ENCODE assay signal across 18 cellular contexts in genomic region chrX:133741303-133741702, GRCh38.
DNase-seq lines count a peak whose midpoint lies in the region; ATAC-seq and TF ChIP-seq lines count a peak whose summit lies in the region.
"Had no signal": no experiment of that assay in that cellular context is flagged by ENCODE, and none has a peak within 500 bp of the region (broad histone marks: within the 10 kb centered on the region; RNA-seq: fewer than 3 reads in every experiment).

No MANE protein-coding gene starts in this region.

- no peaks in the 10 kb centered on the region for H3K4me1 ChIP-seq in IMR-90 (ENCODE audit: control insufficient read depth, insufficient read depth, low read length)
- H3K4me1 ChIP-seq in foreskin keratinocyte, result peaks cover 8% of the 10 kb centered on the region
- H3K4me1 ChIP-seq: Peyer's patch, SJSA1 had no signal

- no peak for TF ChIP-seq RAD21 in IMR-90 (IDR thresholded peaks at IDR 0.05; ENCODE audit: low read length)

- no peak overlapping the region for H2AFZ ChIP-seq in IMR-90 (replicated peaks; ENCODE audit: low read length, poor library complexity)

- CTCF ChIA-PET in IMR-90 (lab: Yijun Ruan, JAX), result no interaction called here

- POLR2A ChIA-PET in IMR-90 (lab: Charles Lee; ENCODE audit: unreplicated experiment), result no interaction called here

- H3K14ac ChIP-seq in IMR-90 (replicated peaks; ENCODE audit: low read depth, low read length), result no peak overlapping the region

- no peaks in the 10 kb centered on the region for H3K9me3 ChIP-seq in IMR-90 (ENCODE audit: control insufficient read depth, insufficient read depth, low read length)
- H3K9me3 ChIP-seq: Peyer's patch, SJSA1 had no signal

- ATAC-seq in IMR-90 (ENCODE audit: low read depth) (no peak), foreskin keratinocyte (peak; percentile 26), HG03571 (IDR thresholded peaks at IDR 0.05; ENCODE audit: unreplicated experiment) (no peak), GM21381 (IDR thresholded peaks at IDR 0.05; ENCODE audit: unreplicated experiment) (no peak)

- H3K23ac ChIP-seq in IMR-90 (ENCODE audit: low read depth, low read length), result no peak overlapping the region

- no TSS peak for BruUV-seq in IMR-90 (replicated peaks; lab: Mats Ljungman, UMichigan)

- DNase-seq in AG10803 (ENCODE audit: low read depth) (peak; percentile 10), IMR-90 (peak; percentile 13), astrocyte of the hippocampus (ENCODE audit: low read depth, low spot score) (peak; percentile 42), foreskin keratinocyte (peak in 1 of 2 donors; percentile 0), coronary artery (ENCODE audit: low spot score) (no peak), GDM1 (lab: John Stamatoyannopoulos, UW) (no peak)
- DNase-seq: 8988T, DMS 273 treated with DMSO at 0.1 percent for 48 hours, Kasumi-1, NCI-H1105 treated with DMSO at 0.1 percent for 48 hours, NCI-H1694, NCI-H2081 treated with DMSO at 0.1 percent for 48 hours, NCI-H446 treated with DMSO at 0.1 percent for 48 hours, NCI-H69, Peyer's patch had no signal

- H3K56ac ChIP-seq in IMR-90 (ENCODE audit: extremely low read depth, insufficient read depth, low read length), result no peak overlapping the region

- WGBS in IMR-90 (ENCODE audit: extremely low coverage in 2 of 2, insufficient read length in 1 of 2), 2 experiments, result no CpG with 5 or more reads among the region's 2 CpGs

- H3K4ac ChIP-seq in IMR-90 (ENCODE audit: low read depth, low read length), result no peak overlapping the region

- no peaks in the 10 kb centered on the region for H3K9me1 ChIP-seq in IMR-90 (ENCODE audit: insufficient read depth, low read length)

- no peak overlapping the region for H2BK120ac ChIP-seq in IMR-90 (ENCODE audit: low read depth, low read length)

- H3K18ac ChIP-seq in IMR-90 (ENCODE audit: low read depth, low read length), result no peak overlapping the region

- no peak overlapping the region for H2BK5ac ChIP-seq in IMR-90 (ENCODE audit: low read depth, low read length, poor library complexity, severe bottlenecking)

- H3K4me2 ChIP-seq in IMR-90 (ENCODE audit: low read depth, low read length), result no peak overlapping the region

- peaks cover 3% of the 10 kb centered on the region; the same call in 1 of the 2 replicates for H3K27me3 ChIP-seq in IMR-90 (ENCODE audit: control insufficient read depth, insufficient read depth, low read length)
- no peaks in the 10 kb centered on the region for H3K27me3 ChIP-seq in foreskin keratinocyte
- H3K27me3 ChIP-seq: Peyer's patch, SJSA1 had no signal

- no peak overlapping the region for H2AK5ac ChIP-seq in IMR-90 (ENCODE audit: low read depth, low read length)

- no peak overlapping the region for H4K8ac ChIP-seq in IMR-90 (ENCODE audit: low read depth in 2 of 2, low read length in 2 of 2)

- H4K20me1 ChIP-seq in IMR-90 (ENCODE audit: insufficient read depth, low read length), result no peaks in the 10 kb centered on the region

- no peak overlapping the region for H2BK20ac ChIP-seq in IMR-90 (ENCODE audit: low read depth, low read length)

- TF ChIP-seq CTCF in AG10803 (conservative IDR thresholded peaks at IDR 0.05; ENCODE audit: low read length), result no peak
- TF ChIP-seq CTCF in IMR-90 (conservative IDR thresholded peaks at IDR 0.05; ENCODE audit: low read depth, low read length), result no peak
- TF ChIP-seq CTCF in foreskin keratinocyte (conservative IDR thresholded peaks at IDR 0.05), result no peak
- TF ChIP-seq CTCF in coronary artery (IDR thresholded peaks at IDR 0.05), result no peak

- no peak overlapping the region for H2AK9ac ChIP-seq in IMR-90 (replicated peaks; ENCODE audit: low read depth, low read length, poor library complexity)

- H3K79me1 ChIP-seq in IMR-90 (ENCODE audit: low read depth in 1 of 2, low read length in 2 of 2), result no peaks in the 10 kb centered on the region

- no peak overlapping the region for H4K91ac ChIP-seq in IMR-90 (ENCODE audit: insufficient read depth, low read depth, low read length)

- no peak overlapping the region for H4K5ac ChIP-seq in IMR-90 (ENCODE audit: low read depth, low read length)

- H3K36me3 ChIP-seq in IMR-90 (ENCODE audit: control insufficient read depth, insufficient read depth, low read length), result no peaks in the 10 kb centered on the region
- H3K36me3 ChIP-seq: Peyer's patch, SJSA1 had no signal

- H2BK15ac ChIP-seq in IMR-90 (ENCODE audit: low read depth, low read length), result no peak overlapping the region

- intact Hi-C loops in IMR-90 (cut with micrococcal nuclease), result no loop called here

- TF ChIP-seq POLR2A in IMR-90 (IDR thresholded peaks at IDR 0.05; ENCODE audit: low read depth, low read length), result no peak

- in situ Hi-C loops in IMR-90 (cut with MboI; ENCODE audit: low sequenced_read_pairs), result no loop called here

- H3K9ac ChIP-seq in IMR-90 (ENCODE audit: low read depth, low read length), result no peak overlapping the region

- no peak overlapping the region for H3K27ac ChIP-seq in IMR-90 (ENCODE audit: insufficient read depth, low read length)
- H3K27ac ChIP-seq in foreskin keratinocyte, result no peak overlapping the region
- H3K27ac ChIP-seq in coronary artery, result no peak overlapping the region
- H3K27ac ChIP-seq: Peyer's patch, SJSA1 had no signal

- dilution Hi-C loops in IMR-90 (cut with HindIII; ENCODE audit: low sequenced_read_pairs, unreplicated experiment), result no loop called here

- H3K4me3 ChIP-seq in AG10803 (ENCODE audit: low read length) (no peak overlapping the region), IMR-90 (ENCODE audit: insufficient read depth, low read depth, low read length) (no peak overlapping the region), coronary artery (no peak overlapping the region)
- H3K4me3 ChIP-seq: Peyer's patch, SJSA1 had no signal

TF ChIP-seq in IMR-90, 13 proteins besides CTCF, POLR2A, EP300 and RAD21:
- no peak for TF ChIP-seq MXI1 (IDR thresholded peaks at IDR 0.05; ENCODE audit: borderline replicate concordance, low read depth, low read length)
- TF ChIP-seq BHLHE40 (IDR thresholded peaks at IDR 0.05; ENCODE audit: low read depth, low read length), result no peak
- no peak for TF ChIP-seq CEBPB (IDR thresholded peaks at IDR 0.05; ENCODE audit: low read depth, low read length)
- no peak for TF ChIP-seq CHD1 (IDR thresholded peaks at IDR 0.05; ENCODE audit: low read depth, low read length)
- TF ChIP-seq FOS (IDR thresholded peaks at IDR 0.05; ENCODE audit: low read depth, low read length), result no peak
- TF ChIP-seq RCOR1 (IDR thresholded peaks at IDR 0.05; ENCODE audit: insufficient replicate concordance, low read length), result no peak
- no peak for TF ChIP-seq SMC3 (IDR thresholded peaks at IDR 0.05; ENCODE audit: low read depth, low read length)
- TF ChIP-seq MAFK (IDR thresholded peaks at IDR 0.05; ENCODE audit: low read depth, low read length), result no peak
- no peak for TF ChIP-seq NFE2L2 (IDR thresholded peaks at IDR 0.05; ENCODE audit: low read depth, low read length)
- no peak for TF ChIP-seq USF2 (IDR thresholded peaks at IDR 0.05; ENCODE audit: low read depth, low read length)
- TF ChIP-seq ELK1 (IDR thresholded peaks at IDR 0.05; ENCODE audit: borderline replicate concordance, low read depth, low read length), result no peak
- no peak for TF ChIP-seq MAZ (IDR thresholded peaks at IDR 0.05; ENCODE audit: borderline replicate concordance, low read depth, low read length)
- TF ChIP-seq RFX5 (IDR thresholded peaks at IDR 0.05; ENCODE audit: low read depth, low read length), result no peak

Comparison
In these comparisons a context has a peak if more than half of its experiments do, and no peak if none do; other contexts are left out.
1. DNase-seq: peak in AG10803 (single experiment), IMR-90 (single experiment) and astrocyte of the hippocampus (single experiment); none in coronary artery (single experiment) and GDM1 (single experiment).